In genomic region chr13:59354665-59355064, GRCh38 we compare ENCODE assay signal across 16 cellular contexts.
A peak's percentile ranks its signal among the peaks of the same experiment; 100 is the strongest.
DNase-seq lines count a peak whose midpoint lies in the region; ATAC-seq and TF ChIP-seq lines count a peak whose summit lies in the region.
"Had no signal": no experiment of that assay in that cellular context is flagged by ENCODE, and none has a peak within 500 bp of the region (broad histone marks: within the 10 kb centered on the region; RNA-seq: fewer than 3 reads in every experiment).

No MANE protein-coding gene starts in this region.

- H4K8ac ChIP-seq in mesendoderm (ENCODE audit: low read depth, low read length) = no peak overlapping the region

- H3K27ac ChIP-seq in HUES48 (ENCODE audit: low read depth, low read length) (peak overlapping the region; percentile 21), mesendoderm (ENCODE audit: low read depth, low read length) (peak overlapping the region; percentile 67), esophagus squamous epithelium (no peak overlapping the region)

- peak overlapping the region; percentile 98 for H2AK5ac ChIP-seq in mesendoderm (ENCODE audit: low read length)

- peak overlapping the region; percentile 99 for H2BK5ac ChIP-seq in mesendoderm (ENCODE audit: low read length)

- H4K5ac ChIP-seq in mesendoderm (ENCODE audit: low read length) = peak overlapping the region; percentile 79

- no peaks in the 10 kb centered on the region for H3K27me3 Mint-ChIP-seq in activated CD4-positive, alpha-beta T cell treated with anti-CD3 and anti-CD28 coated beads, Interleukin-2, amount 10 ng/mL, durations not matched to agents 24 days and 14 days

- ATAC-seq in GM18511 (IDR thresholded peaks at IDR 0.05; ENCODE audit: unreplicated experiment) = peak; percentile 86
- peak; percentile 58 for ATAC-seq in HG02588 (IDR thresholded peaks at IDR 0.05; ENCODE audit: unreplicated experiment)
- ATAC-seq in GM21825 (IDR thresholded peaks at IDR 0.05; ENCODE audit: unreplicated experiment) = no peak
- ATAC-seq: activated CD4-positive, alpha-beta T cell treated with anti-CD3 and anti-CD28 coated beads for 36 hours; K562 had no signal

- H3K4me2 ChIP-seq in mesendoderm (ENCODE audit: low read length) = no peak overlapping the region

- intact Hi-C loops in esophagus squamous epithelium (cut with DNase I) = no loop called here
- intact Hi-C loops in activated CD4-positive, alpha-beta T cell treated with anti-CD3 and anti-CD28 coated beads, Interleukin-2, amount 10 ng/mL, durations not matched to agents 24 days and 14 days (cut with micrococcal nuclease) = no loop called here

- no peak overlapping the region for H3K4me3 ChIP-seq in HUES48 (ENCODE audit: low read depth, low read length)
- no peak overlapping the region for H3K4me3 ChIP-seq in mesendoderm (ENCODE audit: low read length)
- H3K4me3 ChIP-seq in esophagus squamous epithelium = no peak overlapping the region
- H3K4me3 ChIP-seq: K562 had no signal

- peak overlapping the region; percentile 59 for H3K56ac ChIP-seq in mesendoderm (ENCODE audit: low read length)

- peak overlapping the region; percentile 92 for H2BK120ac ChIP-seq in mesendoderm (ENCODE audit: low read depth, low read length)

- DNase-seq in mesendoderm = no peak
- no peak for DNase-seq in NCI-H1092 treated with DMSO at 0.1 percent for 48 hours (lab: John Stamatoyannopoulos, UW)
- DNase-seq in esophagus squamous epithelium (lab: John Stamatoyannopoulos, UW) = no peak
- DNase-seq in activated CD4-positive, alpha-beta T cell treated with anti-CD3 and anti-CD28 coated beads, Interleukin-2, amount 10 ng/mL, durations not matched to agents 24 days and 14 days = no peak
- DNase-seq: activated CD4-positive, alpha-beta T cell treated with anti-CD3 and anti-CD28 coated beads for 36 hours; aorta; GDM1; NCI-H1105 treated with DMSO at 0.1 percent for 48 hours; SHP77 treated with DMSO at 0.1 percent for 48 hours; stimulated activated CD4-positive, alpha-beta T cell treated with anti-CD3 and anti-CD28 coated beads, Interleukin-2, amount 100 ng/mL, for 24 hours; T-helper 2 cell had no signal

- H3K36me3 Mint-ChIP-seq in activated CD4-positive, alpha-beta T cell treated with anti-CD3 and anti-CD28 coated beads, Interleukin-2, amount 10 ng/mL, durations not matched to agents 24 days and 14 days (ENCODE audit: low read depth) = no peaks in the 10 kb centered on the region

- no peak overlapping the region for H2BK15ac ChIP-seq in mesendoderm (replicated peaks; ENCODE audit: low read depth)

- no peak overlapping the region for H3K23ac ChIP-seq in mesendoderm (ENCODE audit: low read length)

- H3K36me3 ChIP-seq in HUES48 (ENCODE audit: control insufficient read depth, insufficient read depth, low read length) = no peaks in the 10 kb centered on the region
- H3K36me3 ChIP-seq in mesendoderm (ENCODE audit: control insufficient read depth, insufficient read depth, low read length) = no peaks in the 10 kb centered on the region
- H3K36me3 ChIP-seq in esophagus squamous epithelium = no peaks in the 10 kb centered on the region

- H3K4me1 Mint-ChIP-seq in activated CD4-positive, alpha-beta T cell treated with anti-CD3 and anti-CD28 coated beads, Interleukin-2, amount 10 ng/mL, durations not matched to agents 24 days and 14 days = no peaks in the 10 kb centered on the region

- no peak for TF ChIP-seq CTCF in esophagus squamous epithelium (IDR thresholded peaks at IDR 0.05)

- peaks cover 10% of the 10 kb centered on the region for H3K4me1 ChIP-seq in HUES48 (ENCODE audit: control insufficient read depth, insufficient read depth, low read length)
- H3K4me1 ChIP-seq in mesendoderm (ENCODE audit: control insufficient read depth, low read depth, low read length) = peaks cover 6% of the 10 kb centered on the region
- peaks cover 0 to 4% (median 4%) of the 10 kb centered on the region in 3 donors for H3K4me1 ChIP-seq in esophagus squamous epithelium

- peak overlapping the region; percentile 9 for H3K18ac ChIP-seq in mesendoderm (ENCODE audit: low read length)

- no peaks in the 10 kb centered on the region for H3K79me2 ChIP-seq in mesendoderm (ENCODE audit: control insufficient read depth, insufficient read depth, low read length)

- no CpG with 5 or more reads among the region's 3 CpGs for WGBS in mesendoderm (ENCODE audit: extremely low coverage, insufficient coverage, low lambda C conversion rate)
- WGBS in esophagus squamous epithelium, 2 donors = 73 to 83% methylated on average over 3 of the region's 3 CpGs

- no peak overlapping the region for H3K27ac Mint-ChIP-seq in activated CD4-positive, alpha-beta T cell treated with anti-CD3 and anti-CD28 coated beads, Interleukin-2, amount 10 ng/mL, durations not matched to agents 24 days and 14 days
- H3K27ac Mint-ChIP-seq: activated CD4-positive, alpha-beta T cell treated with anti-CD3 and anti-CD28 coated beads for 36 hours had no signal

- no peak for TF ChIP-seq POLR2A in esophagus squamous epithelium (IDR thresholded peaks at IDR 0.05)

- H3K4me3 Mint-ChIP-seq in activated CD4-positive, alpha-beta T cell treated with anti-CD3 and anti-CD28 coated beads, Interleukin-2, amount 10 ng/mL, durations not matched to agents 24 days and 14 days = no peak overlapping the region
- H3K4me3 Mint-ChIP-seq: activated CD4-positive, alpha-beta T cell treated with anti-CD3 and anti-CD28 coated beads for 36 hours had no signal

- H3K9ac ChIP-seq in HUES48 (ENCODE audit: low read depth, low read length) = no peak overlapping the region
- no peak overlapping the region for H3K9ac ChIP-seq in mesendoderm (ENCODE audit: low read length)

- H3K27me3 ChIP-seq in HUES48 (ENCODE audit: control insufficient read depth, insufficient read depth, low read length) = no peaks in the 10 kb centered on the region
- H3K27me3 ChIP-seq in mesendoderm (ENCODE audit: insufficient read depth, low read length, poor library complexity) = no peaks in the 10 kb centered on the region
- H3K27me3 ChIP-seq in esophagus squamous epithelium = no peaks in the 10 kb centered on the region

- no peaks in the 10 kb centered on the region for H3K9me3 ChIP-seq in HUES48 (ENCODE audit: control insufficient read depth, insufficient read depth, low read length)
- H3K9me3 ChIP-seq in esophagus squamous epithelium = no peaks in the 10 kb centered on the region

- H3K4ac ChIP-seq in mesendoderm (ENCODE audit: low read depth, low read length) = no peak overlapping the region

- no peaks in the 10 kb centered on the region for H3K79me1 ChIP-seq in mesendoderm (ENCODE audit: low read length)

- H3K9me3 Mint-ChIP-seq in activated CD4-positive, alpha-beta T cell treated with anti-CD3 and anti-CD28 coated beads, Interleukin-2, amount 10 ng/mL, durations not matched to agents 24 days and 14 days = no peaks in the 10 kb centered on the region

Comparison
In these comparisons a context has a peak if more than half of its experiments do, and no peak if none do; other contexts are left out.
1. H3K27ac ChIP-seq: peak in HUES48 (single experiment) and mesendoderm (single experiment); none in esophagus squamous epithelium (0 of 4).